ENCODE assay signal across 2 cellular contexts in the genomic region with DNA sequence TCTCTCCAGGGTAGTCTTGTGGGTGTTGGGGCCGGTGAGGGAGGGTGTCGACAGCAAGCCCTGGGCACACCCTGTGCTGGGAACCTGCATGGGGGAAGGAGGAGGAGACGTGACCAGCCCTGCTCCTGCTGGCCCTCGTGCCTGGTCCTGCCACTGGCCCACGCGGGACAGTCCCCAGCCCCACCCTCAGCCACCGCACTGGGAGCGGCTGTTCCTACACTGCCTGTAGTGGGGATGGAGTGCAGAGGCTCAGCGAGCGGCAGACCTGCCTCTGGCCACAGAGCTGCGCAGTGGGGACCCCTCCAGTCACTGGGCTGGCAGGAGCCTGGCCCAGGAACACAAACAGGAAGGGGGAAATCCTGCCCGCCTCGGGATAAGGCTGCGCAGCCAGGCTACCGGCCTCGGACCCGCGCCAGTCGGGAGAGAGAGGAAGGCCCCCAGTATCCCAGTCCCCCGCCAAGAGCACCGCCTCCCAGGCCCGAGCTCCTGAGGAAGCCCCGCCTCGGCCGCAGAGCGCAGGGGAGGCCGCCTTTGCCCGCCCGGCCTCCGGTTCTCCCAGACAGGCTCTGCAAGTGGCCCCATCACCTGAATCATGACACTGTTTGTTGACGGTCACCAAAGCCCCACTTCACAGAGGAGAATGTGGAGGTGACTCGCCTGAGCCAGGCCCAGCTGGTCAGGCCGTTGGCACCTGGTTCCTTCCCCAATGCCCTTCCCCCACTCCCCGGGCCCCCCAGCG.
TF ChIP-seq lines count a peak whose summit lies in the region.

No MANE protein-coding gene starts in this region.

TF ChIP-seq in HEK293, 187 proteins besides CTCF, POLR2A, EP300 and RAD21:
- TF ChIP-seq, protein P1, sequence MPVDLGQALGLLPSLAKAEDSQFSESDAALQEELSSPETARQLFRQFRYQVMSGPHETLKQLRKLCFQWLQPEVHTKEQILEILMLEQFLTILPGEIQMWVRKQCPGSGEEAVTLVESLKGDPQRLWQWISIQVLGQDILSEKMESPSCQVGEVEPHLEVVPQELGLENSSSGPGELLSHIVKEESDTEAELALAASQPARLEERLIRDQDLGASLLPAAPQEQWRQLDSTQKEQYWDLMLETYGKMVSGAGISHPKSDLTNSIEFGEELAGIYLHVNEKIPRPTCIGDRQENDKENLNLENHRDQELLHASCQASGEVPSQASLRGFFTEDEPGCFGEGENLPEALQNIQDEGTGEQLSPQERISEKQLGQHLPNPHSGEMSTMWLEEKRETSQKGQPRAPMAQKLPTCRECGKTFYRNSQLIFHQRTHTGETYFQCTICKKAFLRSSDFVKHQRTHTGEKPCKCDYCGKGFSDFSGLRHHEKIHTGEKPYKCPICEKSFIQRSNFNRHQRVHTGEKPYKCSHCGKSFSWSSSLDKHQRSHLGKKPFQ (tag by site-specific recombination; IDR thresholded peaks at IDR 0.05) = no peak
- TF ChIP-seq, protein P2, sequence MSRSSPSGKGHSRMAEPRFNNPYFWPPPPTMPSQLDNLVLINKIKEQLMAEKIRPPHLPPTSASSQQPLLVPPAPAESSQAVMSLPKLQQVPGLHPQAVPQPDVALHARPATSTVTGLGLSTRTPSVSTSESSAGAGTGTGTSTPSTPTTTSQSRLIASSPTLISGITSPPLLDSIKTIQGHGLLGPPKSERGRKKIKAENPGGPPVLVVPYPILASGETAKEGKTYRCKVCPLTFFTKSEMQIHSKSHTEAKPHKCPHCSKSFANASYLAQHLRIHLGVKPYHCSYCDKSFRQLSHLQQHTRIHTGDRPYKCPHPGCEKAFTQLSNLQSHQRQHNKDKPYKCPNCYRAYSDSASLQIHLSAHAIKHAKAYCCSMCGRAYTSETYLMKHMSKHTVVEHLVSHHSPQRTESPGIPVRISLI (tag by site-specific recombination; IDR thresholded peaks at IDR 0.05) = no peak
- TF ChIP-seq KLF1 (tag by site-specific recombination; IDR thresholded peaks at IDR 0.05) (peak; percentile 92), SP2 (tag by site-specific recombination; IDR thresholded peaks at IDR 0.05) (0 out of 2 replicates have a peak, but pooled peaks have one; percentile 11), FEZF1 (tag by site-specific recombination; IDR thresholded peaks at IDR 0.05) (no peak)
TF ChIP-seq in HEK293: peak in this region for 2.

TF ChIP-seq in GM12891, 5 proteins besides CTCF, POLR2A, EP300 and RAD21:
- no peak for TF ChIP-seq SPI1 (IDR thresholded peaks at IDR 0.05; ENCODE audit: low read depth, low read length)
